Comparison of ENCODE assay signal across 8 cellular contexts in genomic region chr1:1272341-1273151, GRCh38. TPM values are rescaled to one million over a fixed set of nuclear protein-coding genes. Genes with fewer than 3 reads are reported as not detected.
DNase-seq lines count a peak whose midpoint lies in the region; ATAC-seq and TF ChIP-seq lines count a peak whose summit lies in the region.

No MANE protein-coding gene starts in this region.

- H4K20me1 ChIP-seq in IMR-90 (ENCODE audit: insufficient read depth, low read length) = peaks cover 25% of the 10 kb centered on the region

- peaks cover 33% of the 10 kb centered on the region for H3K9me1 ChIP-seq in IMR-90 (ENCODE audit: insufficient read depth, low read length)

- H3K36me3 Mint-ChIP-seq in CD4-positive, alpha-beta memory T cell = peaks cover 5 to 25% of the 10 kb centered on the region in 2 donors

- no peak; the same call in 1 of the 2 replicates for TF ChIP-seq POLR2A in IMR-90 (IDR thresholded peaks at IDR 0.05; ENCODE audit: low read depth, low read length)
- TF ChIP-seq POLR2A in adrenal gland (IDR thresholded peaks at IDR 0.05) = no peak
- TF ChIP-seq POLR2A in right lobe of liver (IDR thresholded peaks at IDR 0.05) = no peak

- peak overlapping the region; percentile 99 for H2AK5ac ChIP-seq in IMR-90 (ENCODE audit: low read depth, low read length)

- no peaks in the 10 kb centered on the region for H3K9me3 ChIP-seq in CD4-positive, alpha-beta memory T cell (ENCODE audit: control insufficient read depth in 1 of 2, low read length in 2 of 2)
- H3K9me3 ChIP-seq in IMR-90 (ENCODE audit: control insufficient read depth, insufficient read depth, low read length) (no peaks in the 10 kb centered on the region), adrenal gland (replicated peaks in 1 of 3) (no peaks in the 10 kb centered on the region), right lobe of liver (no peaks in the 10 kb centered on the region), upper lobe of right lung (no peaks in the 10 kb centered on the region)

- H2BK15ac ChIP-seq in IMR-90 (ENCODE audit: low read depth, low read length) = no peak overlapping the region; the same call in 2 of the 3 replicates

- H4K91ac ChIP-seq in IMR-90 (ENCODE audit: insufficient read depth, low read depth, low read length) = peak overlapping the region; percentile 64; the same call in 1 of the 2 replicates

- H2AFZ ChIP-seq in IMR-90 (replicated peaks; ENCODE audit: low read length, poor library complexity) = peak overlapping the region; percentile 89

- H3K27me3 ChIP-seq in CD4-positive, alpha-beta memory T cell (ENCODE audit: insufficient read depth, low read length) = no peaks in the 10 kb centered on the region
- H3K27me3 ChIP-seq in IMR-90 (ENCODE audit: control insufficient read depth, insufficient read depth, low read length) = no peaks in the 10 kb centered on the region
- H3K27me3 ChIP-seq in adrenal gland = no peaks in the 10 kb centered on the region
- no peaks in the 10 kb centered on the region for H3K27me3 ChIP-seq in right lobe of liver
- H3K27me3 ChIP-seq in upper lobe of right lung = no peaks in the 10 kb centered on the region

- H2BK20ac ChIP-seq in IMR-90 (ENCODE audit: low read depth, low read length) = peak overlapping the region; percentile 39; the same call in 1 of the 2 replicates

- peak overlapping the region; percentile 79 for H3K56ac ChIP-seq in IMR-90 (ENCODE audit: extremely low read depth, insufficient read depth, low read length)

- in situ Hi-C loops in IMR-90 (cut with MboI; ENCODE audit: low sequenced_read_pairs) = no loop called here

- no peaks in the 10 kb centered on the region for H3K9me3 Mint-ChIP-seq in CD4-positive, alpha-beta memory T cell

- H3K14ac ChIP-seq in IMR-90 (replicated peaks; ENCODE audit: low read depth, low read length) = peak overlapping the region; percentile 94

- dilution Hi-C loops in IMR-90 (cut with HindIII; ENCODE audit: low sequenced_read_pairs, unreplicated experiment) = no loop called here

- peak overlapping the region; percentile 30 for H2BK120ac ChIP-seq in IMR-90 (ENCODE audit: low read depth, low read length)

- peak overlapping the region; percentile 64 to 96 for H4K8ac ChIP-seq in IMR-90 (ENCODE audit: low read depth in 2 of 2, low read length in 2 of 2)

- peaks cover 8 to 51% of the 10 kb centered on the region in 2 experiments; a peak in 3 of 4 replicates for H3K79me1 ChIP-seq in IMR-90 (ENCODE audit: low read depth in 1 of 2, low read length in 2 of 2)

- peak overlapping the region; percentile 91 for H3K4ac ChIP-seq in IMR-90 (ENCODE audit: low read depth, low read length)

- H3K4me2 ChIP-seq in IMR-90 (ENCODE audit: low read depth, low read length) = peak overlapping the region; percentile 97

- peaks cover 22 to 47% (median 33%) of the 10 kb centered on the region in 4 donors for H3K4me1 Mint-ChIP-seq in CD4-positive, alpha-beta memory T cell

- peak overlapping the region; percentile 86 to 88 (median 87) for H3K4me3 Mint-ChIP-seq in CD4-positive, alpha-beta memory T cell

- CTCF ChIA-PET in CD4-positive, alpha-beta memory T cell (lab: Charles Lee; ENCODE audit: partially characterized antibody) = interaction anchor here (0.6 to 2.4 kb wide), 2 partner anchors 150 to 595 kb away, joined by 3 to 9 read pairs; no protein-coding TSS in a partner anchor
- CTCF ChIA-PET in IMR-90 (lab: Yijun Ruan, JAX) = no interaction called here

- H4K5ac ChIP-seq in IMR-90 (ENCODE audit: low read depth, low read length) = peak overlapping the region; percentile 37; the same call in 1 of the 2 replicates

- peak overlapping the region; percentile 93 for H3K9ac ChIP-seq in IMR-90 (ENCODE audit: low read depth, low read length)

- peak overlapping the region; percentile 99 for H2BK5ac ChIP-seq in IMR-90 (ENCODE audit: low read depth, low read length, poor library complexity, severe bottlenecking)

- H3K4me3 ChIP-seq in CD4-positive, alpha-beta memory T cell (ENCODE audit: low read length in 2 of 2) = peak overlapping the region; percentile 33 to 80
- H3K4me3 ChIP-seq in IMR-90 (ENCODE audit: insufficient read depth, low read depth, low read length) = peak overlapping the region; percentile 71
- H3K4me3 ChIP-seq in adrenal gland = peak overlapping the region; percentile 62 to 98 (median 78)
- H3K4me3 ChIP-seq in right lobe of liver = peak overlapping the region; percentile 82 to 97 (median 91)
- H3K4me3 ChIP-seq in upper lobe of right lung = peak overlapping the region; percentile 86

- BruUV-seq in IMR-90 (replicated peaks; lab: Mats Ljungman, UMichigan) = no TSS peak

- H3K27ac ChIP-seq in CD4-positive, alpha-beta memory T cell (ENCODE audit: low read depth, low read length) = peak overlapping the region; percentile 83
- H3K27ac ChIP-seq in IMR-90 (ENCODE audit: insufficient read depth, low read length) = peak overlapping the region; percentile 94
- H3K27ac ChIP-seq in adrenal gland = peak overlapping the region in 3 of 5 donors; percentile 74 to 97 (median 77)
- H3K27ac ChIP-seq in right lobe of liver = peak overlapping the region; percentile 47 to 74 (median 60)
- peak overlapping the region; percentile 78 for H3K27ac ChIP-seq in upper lobe of right lung

- peaks cover 43% of the 10 kb centered on the region for H3K4me1 ChIP-seq in CD4-positive, alpha-beta memory T cell (ENCODE audit: insufficient read depth, low read length)
- H3K4me1 ChIP-seq in IMR-90 (ENCODE audit: control insufficient read depth, insufficient read depth, low read length) = peaks cover 38% of the 10 kb centered on the region
- peaks cover 20 to 38% of the 10 kb centered on the region in 2 donors for H3K4me1 ChIP-seq in adrenal gland (replicated peaks in 1 of 2)
- H3K4me1 ChIP-seq in right lobe of liver = peaks cover 0 to 22% (median 10%) of the 10 kb centered on the region in 4 donors
- peaks cover 37% of the 10 kb centered on the region for H3K4me1 ChIP-seq in upper lobe of right lung

- TF ChIP-seq CTCF in IMR-90 (conservative IDR thresholded peaks at IDR 0.05; ENCODE audit: low read depth, low read length) = no peak
- no peak for TF ChIP-seq CTCF in adrenal gland (IDR thresholded peaks at IDR 0.05)
- TF ChIP-seq CTCF in right lobe of liver (IDR thresholded peaks at IDR 0.05) = no peak
- no peak for TF ChIP-seq CTCF in upper lobe of right lung (IDR thresholded peaks at IDR 0.05)

- H3K18ac ChIP-seq in IMR-90 (ENCODE audit: low read depth, low read length) = no peak overlapping the region

- DNase-seq in CD4-positive, alpha-beta memory T cell = peak in 1 of 5 donors; percentile 45
- DNase-seq in IMR-90 (peak; percentile 35), adrenal gland (peak in 1 of 7 donors; percentile 36), right lobe of liver (peak in 2 of 3 donors; percentile 49 to 57), upper lobe of right lung (peak; percentile 75), T1000 (lab: John Stamatoyannopoulos, UW) (no peak), NCI-H345 treated with DMSO at 0.1 percent for 48 hours (lab: John Stamatoyannopoulos, UW; ENCODE audit: unreplicated experiment) (no peak), NCI-H2107 treated with DMSO at 0.1 percent for 48 hours (lab: John Stamatoyannopoulos, UW; ENCODE audit: unreplicated experiment) (no peak)

- intact Hi-C loops in CD4-positive, alpha-beta memory T cell (cut with micrococcal nuclease) = loop anchor here (1.0 kb wide), 2 partner anchors 36 to 40 kb away; partner anchors contain the start of genes B3GALT6, PUSL1 and SDF4
- intact Hi-C loops in IMR-90 (cut with micrococcal nuclease) = loop anchor here (1.0 kb wide), 1 partner anchor 7 kb away; no protein-coding TSS in a partner anchor
- intact Hi-C loops in adrenal gland (cut with DNase I) = no loop called here
- intact Hi-C loops in right lobe of liver (cut with DNase I) = no loop called here
- intact Hi-C loops in upper lobe of right lung (cut with DNase I) = no loop called here

- POLR2A ChIA-PET in CD4-positive, alpha-beta memory T cell (lab: Charles Lee; ENCODE audit: partially characterized antibody) = interaction anchor here (0.8 to 1.8 kb wide), 6 partner anchors 33 to 135 kb away, joined by 3 to 10 read pairs (median 4); partner anchors contain the start of genes AURKAIP1 and B3GALT6
- POLR2A ChIA-PET in IMR-90 (lab: Charles Lee; ENCODE audit: unreplicated experiment) = interaction anchor here (1.0 kb wide), 1 partner anchor 8 kb away, joined by 5 read pairs; no protein-coding TSS in a partner anchor

- no peaks in the 10 kb centered on the region for H3K27me3 Mint-ChIP-seq in CD4-positive, alpha-beta memory T cell

- H3K27ac Mint-ChIP-seq in CD4-positive, alpha-beta memory T cell = peak overlapping the region; percentile 83 to 96 (median 89)

- no peak for TF ChIP-seq RAD21 in IMR-90 (IDR thresholded peaks at IDR 0.05; ENCODE audit: low read length)

- H2AK9ac ChIP-seq in IMR-90 (replicated peaks; ENCODE audit: low read depth, low read length, poor library complexity) = peak overlapping the region; percentile 99

- no peaks in the 10 kb centered on the region for H3K36me3 ChIP-seq in CD4-positive, alpha-beta memory T cell (ENCODE audit: insufficient read depth, low read length)
- H3K36me3 ChIP-seq in IMR-90 (ENCODE audit: control insufficient read depth, insufficient read depth, low read length) = peaks cover 32% of the 10 kb centered on the region
- peaks cover 0 to 3% of the 10 kb centered on the region in 2 donors for H3K36me3 ChIP-seq in adrenal gland (replicated peaks in 1 of 2)
- H3K36me3 ChIP-seq in right lobe of liver = peaks cover 0 to 3% (median 0%) of the 10 kb centered on the region in 4 donors
- peaks cover 6% of the 10 kb centered on the region for H3K36me3 ChIP-seq in upper lobe of right lung

- peak overlapping the region; percentile 92 for H3K23ac ChIP-seq in IMR-90 (ENCODE audit: low read depth, low read length)

- no peak for ATAC-seq in IMR-90 (ENCODE audit: low read depth)
- ATAC-seq in right lobe of liver = peak in 1 of 4 donors; percentile 17
- peak; percentile 58 for ATAC-seq in upper lobe of right lung

- WGBS in IMR-90 (ENCODE audit: extremely low coverage in 2 of 2, insufficient read length in 1 of 2), 2 experiments = 73% methylated on average over 21 of the region's 37 CpGs; no CpG with 5 or more reads in 1 of the 2 experiments
- WGBS in adrenal gland, 4 donors = 23 to 39% (median 28%) methylated on average over 22 to 37 of the region's 37 CpGs
- WGBS in right lobe of liver (ENCODE audit: insufficient coverage, low coverage, low lambda C conversion rate, missing lambda C conversion rate) = 8% methylated on average over 21 of the region's 37 CpGs

RNA-seq across cellular contexts. Expression of gene UBE2J2, which starts 1.1 kb away (rescaled TPM):
- 10 to 100 TPM; 82.8 to 92.9 TPM for total RNA-seq in CD4-positive, alpha-beta memory T cell
- polyA plus RNA-seq in CD4-positive, alpha-beta memory T cell = 10 to 100 TPM; 79.4 to 96.7 TPM
- total RNA-seq in IMR-90 (2012; rRNA removed) = 20.3 and 20.6 TPM in 2 replicates
- 62.3 and 67.5 TPM in 2 replicates for polyA plus RNA-seq in IMR-90 (2012; rRNA removed)
- polyA plus RNA-seq in IMR-90 (2012; cell fraction: cytosol; rRNA removed) = 55.5 and 69.4 TPM in 2 replicates
- polyA plus RNA-seq in IMR-90 (2012; cell fraction: nucleus; rRNA removed; ENCODE audit: low replicate concordance) = 93.5 and 102 TPM in 2 replicates
- 10 to 100 TPM; 41.2 to 56.1 (median 47.0) TPM for total RNA-seq in adrenal gland
- 10 to 100 TPM; 49.8 to 74.4 (median 55.2) TPM for polyA plus RNA-seq in adrenal gland
- total RNA-seq in right lobe of liver = 10 to 100 TPM; 25.5 to 30.6 (median 26.9) TPM
- 52.5 TPM for total RNA-seq in upper lobe of right lung

RNA-seq across cellular contexts. Expression of gene SCNN1D, which starts 7.7 kb away (rescaled TPM):
- 10 to 100 TPM in 1 of 2 experiments, 1 to 10 TPM in 1; 9.6 to 11.5 TPM for total RNA-seq in CD4-positive, alpha-beta memory T cell
- under 1 TPM in 1 of 2 donors, not detected in 1; 0.25 TPM for polyA plus RNA-seq in CD4-positive, alpha-beta memory T cell
- total RNA-seq in IMR-90 (2012; rRNA removed) (0.18 and 0.28 TPM in 2 replicates), adrenal gland (10 to 100 TPM in 1 of 8 donors, 1 to 10 TPM in 7; 1.1 to 22.4 (median 4.1) TPM), right lobe of liver (1 to 10 TPM; 1.7 to 6.2 (median 3.4) TPM), upper lobe of right lung (3.6 TPM)
- polyA plus RNA-seq in IMR-90 (2012; rRNA removed) (3.7 and 4.4 TPM in 2 replicates), adrenal gland (10 to 100 TPM in 2 of 3 donors, under 1 TPM in 1; 0.18 to 53.6 (median 31.8) TPM)
- 1.7 and 3.1 TPM in 2 replicates for polyA plus RNA-seq in IMR-90 (2012; cell fraction: cytosol; rRNA removed)
- 45.3 and 115 TPM in 2 replicates for polyA plus RNA-seq in IMR-90 (2012; cell fraction: nucleus; rRNA removed; ENCODE audit: low replicate concordance)

RNA-seq across cellular contexts. Expression of gene C1QTNF12, which starts 26.0 kb away (rescaled TPM):
- 1 to 10 TPM; 2.4 to 3.3 TPM for total RNA-seq in CD4-positive, alpha-beta memory T cell
- under 1 TPM in 1 of 2 donors, not detected in 1; 0.31 TPM for polyA plus RNA-seq in CD4-positive, alpha-beta memory T cell
- 0.36 TPM in 1 of 2 replicates, not detected in the other for total RNA-seq in IMR-90 (2012; rRNA removed)
- 1.1 and 2.6 TPM in 2 replicates for polyA plus RNA-seq in IMR-90 (2012; rRNA removed)
- polyA plus RNA-seq in IMR-90 (2012; cell fraction: cytosol; rRNA removed) = 0.65 and 0.84 TPM in 2 replicates
- 8.4 and 27.4 TPM in 2 replicates for polyA plus RNA-seq in IMR-90 (2012; cell fraction: nucleus; rRNA removed; ENCODE audit: low replicate concordance)
- total RNA-seq in adrenal gland = 1 to 10 TPM in 4 of 8 donors, under 1 TPM in 2, not detected in 2; 0.28 to 2.6 (median 1.2) TPM
- 1 to 10 TPM in 2 of 3 donors, not detected in 1; 3.0 to 4.3 TPM for polyA plus RNA-seq in adrenal gland
- total RNA-seq in right lobe of liver = 1 to 10 TPM in 4 of 6 experiments, under 1 TPM in 1, not detected in 1; 0.40 to 4.0 (median 1.1) TPM
- total RNA-seq in upper lobe of right lung = 2.6 TPM

RNA-seq across cellular contexts. Expression of gene ACAP3, which starts 35.2 kb away (rescaled TPM):
- total RNA-seq in CD4-positive, alpha-beta memory T cell = 10 to 100 TPM; 59.7 to 65.6 TPM
- 1 to 10 TPM; 5.4 to 6.9 TPM for polyA plus RNA-seq in CD4-positive, alpha-beta memory T cell
- total RNA-seq in IMR-90 (2012; rRNA removed) (13.3 and 15.3 TPM in 2 replicates), adrenal gland (10 to 100 TPM; 19.6 to 81.5 (median 40.8) TPM), right lobe of liver (10 to 100 TPM; 20.1 to 28.0 (median 22.0) TPM), upper lobe of right lung (55.2 TPM)
- polyA plus RNA-seq in IMR-90 (2012; rRNA removed) (58.2 and 75.2 TPM in 2 replicates), adrenal gland (100 to 1,000 TPM in 2 of 3 donors, 1 to 10 TPM in 1; 5.0 to 385 (median 138) TPM)
- 27.8 and 31.6 TPM in 2 replicates for polyA plus RNA-seq in IMR-90 (2012; cell fraction: cytosol; rRNA removed)
- 477 and 1,309 TPM in 2 replicates for polyA plus RNA-seq in IMR-90 (2012; cell fraction: nucleus; rRNA removed; ENCODE audit: low replicate concordance)

RNA-seq across cellular contexts. Expression of gene PUSL1, which starts 35.9 kb away (rescaled TPM):
- 10 to 100 TPM; 24.1 to 27.9 TPM for total RNA-seq in CD4-positive, alpha-beta memory T cell
- 10 to 100 TPM; 15.4 to 16.7 TPM for polyA plus RNA-seq in CD4-positive, alpha-beta memory T cell
- total RNA-seq in IMR-90 (2012; rRNA removed) = 10.9 and 13.3 TPM in 2 replicates
- polyA plus RNA-seq in IMR-90 (2012; rRNA removed) = 33.0 and 43.6 TPM in 2 replicates
- polyA plus RNA-seq in IMR-90 (2012; cell fraction: cytosol; rRNA removed) = 26.4 and 45.6 TPM in 2 replicates
- 34.1 and 86.3 TPM in 2 replicates for polyA plus RNA-seq in IMR-90 (2012; cell fraction: nucleus; rRNA removed; ENCODE audit: low replicate concordance)
- total RNA-seq in adrenal gland = 10 to 100 TPM; 14.2 to 43.8 (median 26.1) TPM
- polyA plus RNA-seq in adrenal gland = 10 to 100 TPM in 2 of 3 donors, 1 to 10 TPM in 1; 2.5 to 43.4 (median 32.2) TPM
- total RNA-seq in right lobe of liver = 10 to 100 TPM in 2 of 6 experiments, 1 to 10 TPM in 4; 5.6 to 21.6 (median 8.4) TPM
- total RNA-seq in upper lobe of right lung = 14.2 TPM

Comparison
In these comparisons a context has a peak if more than half of its experiments do, and no peak if none do; other contexts are left out.
1. DNase-seq: peak in IMR-90 (single experiment), right lobe of liver (2 of 3) and upper lobe of right lung (single experiment); none in T1000 (single experiment), NCI-H345 treated with DMSO at 0.1 percent for 48 hours (single experiment) and NCI-H2107 treated with DMSO at 0.1 percent for 48 hours (single experiment).
2. intact Hi-C loops: an anchor here in CD4-positive, alpha-beta memory T cell (1.0 kb wide) and IMR-90 (1.0 kb wide); none called in adrenal gland, right lobe of liver and upper lobe of right lung.
3. Peak in every context shown above with its lines, with median percentiles within 50 percentile points of each other: H3K27ac ChIP-seq and H3K4me3 ChIP-seq.